ENCODE assay signal across 14 cellular contexts in genomic region chr15:44812029-44812517, GRCh38.
DNase-seq lines count a peak whose midpoint lies in the region; ATAC-seq, FAIRE-seq and TF ChIP-seq lines count a peak whose summit lies in the region.
"Had no signal": no experiment of that assay in that cellular context is flagged by ENCODE, and none has a peak within 500 bp of the region (broad histone marks: within the 10 kb centered on the region; RNA-seq: fewer than 3 reads in every experiment).

No MANE protein-coding gene starts in this region.

- H3K27ac Mint-ChIP-seq in glutamatergic neuron (ENCODE audit: unreplicated experiment): no peak overlapping the region
- H3K27ac Mint-ChIP-seq: nephron had no signal

- no peak overlapping the region for H2BK15ac ChIP-seq in H1 (ENCODE audit: low read length)

- H4K20me1 ChIP-seq in H1 (replicated peaks in 1 of 2; ENCODE audit: control insufficient read depth in 1 of 2, insufficient read depth in 2 of 2, low read length in 2 of 2): no peaks in the 10 kb centered on the region

- H2BK120ac ChIP-seq in H1 (replicated peaks; ENCODE audit: low read depth, low read length): no peak overlapping the region

- no peak overlapping the region for H3K9ac ChIP-seq in H1 (replicated peaks in 1 of 4; ENCODE audit: extremely low read depth in 1 of 4, low read depth in 3 of 4, low read length in 3 of 4)

- no peak overlapping the region for H3K4ac ChIP-seq in H1 (replicated peaks; ENCODE audit: insufficient read length, low read depth, low read length)

- H2AFZ ChIP-seq in H1 (ENCODE audit: low read length): peak overlapping the region; percentile 8; the same call in 1 of the 2 replicates

- H3K9me3 Mint-ChIP-seq in glutamatergic neuron (ENCODE audit: unreplicated experiment): no peaks in the 10 kb centered on the region
- H3K9me3 Mint-ChIP-seq: nephron had no signal

- no peak for TF ChIP-seq EP300 in H1 (IDR thresholded peaks at IDR 0.05; ENCODE audit: borderline replicate concordance in 1 of 2, low read depth in 2 of 2, low read length in 2 of 2)
- no peak for TF ChIP-seq EP300 in stomach (IDR thresholded peaks at IDR 0.05)

- TF ChIP-seq RAD21 in H1 (IDR thresholded peaks at IDR 0.05 in 1 of 2, conservative IDR thresholded peaks at IDR 0.05 in 1 of 2; ENCODE audit: low read depth in 2 of 2, low read length in 2 of 2): no peak

- no peak overlapping the region for H4K5ac ChIP-seq in H1 (ENCODE audit: insufficient read length, low read depth, low read length)

- H3K27me3 ChIP-seq in H1 (replicated peaks in 1 of 4; ENCODE audit: control insufficient read depth in 3 of 4, extremely low read depth in 1 of 4, insufficient read depth in 3 of 4, low read length in 3 of 4) (no peaks in the 10 kb centered on the region), stomach (no peaks in the 10 kb centered on the region)

- H2AK5ac ChIP-seq in H1 (ENCODE audit: low read depth, low read length): no peak overlapping the region

- intact Hi-C loops in stomach (cut with DNase I; ENCODE audit: low total_unique reads): no loop called here

- no peaks in the 10 kb centered on the region for H3K23me2 ChIP-seq in H1 (ENCODE audit: low read depth, low read length)

- H3K4me3 ChIP-seq in H1 (ENCODE audit: extremely low read depth in 1 of 4, insufficient read depth in 2 of 4, low read depth in 3 of 4, low read length in 4 of 4) (no peak overlapping the region), stomach (no peak overlapping the region)

- H3K4me2 ChIP-seq in H1 (ENCODE audit: insufficient read depth in 1 of 2, low read depth in 2 of 2, low read length in 2 of 2): no peak overlapping the region

- no peaks in the 10 kb centered on the region for H3K79me2 ChIP-seq in H1 (ENCODE audit: control insufficient read depth in 1 of 2, insufficient read depth in 2 of 2, low read length in 2 of 2)

- no peak overlapping the region for H4K91ac ChIP-seq in H1 (replicated peaks; ENCODE audit: insufficient read length, low read length)

- H3K36me3 ChIP-seq in H1 (ENCODE audit: control insufficient read depth in 2 of 4, insufficient read depth in 4 of 4, low read length in 3 of 4) (no peaks in the 10 kb centered on the region), stomach (no peaks in the 10 kb centered on the region)

- H3K4me1 Mint-ChIP-seq in glutamatergic neuron (ENCODE audit: low read depth, unreplicated experiment): no peaks in the 10 kb centered on the region
- H3K4me1 Mint-ChIP-seq: nephron had no signal

- CTCF ChIA-PET in H1 (lab: Charles Lee; ENCODE audit: partially characterized antibody): interaction anchor here (1.2 to 1.4 kb wide), 2 partner anchors 41 to 367 kb away, joined by 3 to 4 read pairs; no protein-coding TSS in a partner anchor

- H2BK5ac ChIP-seq in H1 (ENCODE audit: low read depth, low read length): no peak overlapping the region

- no peak overlapping the region for H3K4me3 Mint-ChIP-seq in glutamatergic neuron (ENCODE audit: unreplicated experiment)
- H3K4me3 Mint-ChIP-seq: nephron had no signal

- no peak overlapping the region for H2BK12ac ChIP-seq in H1 (ENCODE audit: low read depth, low read length)

- no peaks in the 10 kb centered on the region for H3K27me3 Mint-ChIP-seq in glutamatergic neuron (ENCODE audit: unreplicated experiment)

- H3K36me3 Mint-ChIP-seq in glutamatergic neuron (ENCODE audit: unreplicated experiment): no peaks in the 10 kb centered on the region

- ATAC-seq in GM21528 (IDR thresholded peaks at IDR 0.05; ENCODE audit: low FRiP score, unreplicated experiment): no peak
- no peak for ATAC-seq in GM19455 (IDR thresholded peaks at IDR 0.05; ENCODE audit: unreplicated experiment)

- H3K27ac ChIP-seq in H1 (ENCODE audit: low read depth, low read length) (no peak overlapping the region), stomach (peak overlapping the region; percentile 50 to 78 (median 69))
- H3K27ac ChIP-seq: RWPE1 had no signal

- no peaks in the 10 kb centered on the region for H3K9me3 ChIP-seq in H1 (ENCODE audit: insufficient read depth in 2 of 2, low read depth in 1 of 2, low read length in 1 of 2)
- no peaks in the 10 kb centered on the region for H3K9me3 ChIP-seq in stomach

- H3K4me1 ChIP-seq in H1 (replicated peaks in 1 of 4; ENCODE audit: control insufficient read depth in 3 of 4, insufficient read depth in 4 of 4, low read length in 3 of 4) (no peaks in the 10 kb centered on the region), stomach (peaks cover 0 to 22% (median 14%) of the 10 kb centered on the region in 4 donors)

- H4K8ac ChIP-seq in H1 (ENCODE audit: extremely low read depth, insufficient read depth, low read length): no peak overlapping the region

- TF ChIP-seq CTCF in H1 (IDR thresholded peaks at IDR 0.05; ENCODE audit: control extremely low read depth in 1 of 3, insufficient read depth in 1 of 3, low read depth in 1 of 3, low read length in 3 of 3) (no peak), stomach (IDR thresholded peaks at IDR 0.05) (no peak), glutamatergic neuron (IDR thresholded peaks at IDR 0.05; ENCODE audit: partially characterized antibody, unreplicated experiment) (no peak)

- peak; percentile 82 for DNase-seq in NCI-H1105 (lab: John Stamatoyannopoulos, UW)
- peak; percentile 99 for DNase-seq in NCI-H345 treated with DMSO at 0.1 percent for 48 hours (lab: John Stamatoyannopoulos, UW; ENCODE audit: unreplicated experiment)
- DNase-seq in H1 (ENCODE audit: low read depth in 1 of 2, low spot score in 2 of 2): no peak
- DNase-seq in stomach: peak; percentile 76
- DNase-seq in glutamatergic neuron: no peak
- DNase-seq: activated CD4-positive, alpha-beta T cell treated with anti-CD3 and anti-CD28 coated beads for 1 hour; activated effector memory CD4-positive, alpha-beta T cell treated with Interleukin-2 at 50 U/mL for 16 hours; islet precursor cell; stimulated activated CD4-positive, alpha-beta T cell treated with anti-CD3 and anti-CD28 coated beads, Interleukin-15, amount 100 ng/mL, for 24 hours had no signal

- no peak overlapping the region for H3K23ac ChIP-seq in H1 (ENCODE audit: insufficient read length)

- no peaks in the 10 kb centered on the region for H3K79me1 ChIP-seq in H1 (ENCODE audit: low read depth, low read length)

- no peak for TF ChIP-seq POLR2A in H1 (IDR thresholded peaks at IDR 0.05; ENCODE audit: control extremely low read depth in 1 of 2, low read depth in 2 of 2, low read length in 2 of 2)
- no peak for TF ChIP-seq POLR2A in stomach (IDR thresholded peaks at IDR 0.05)

- H3K14ac ChIP-seq in H1 (ENCODE audit: insufficient read length): no peak overlapping the region

- no peak overlapping the region for H2BK20ac ChIP-seq in H1 (ENCODE audit: low read length)

- POLR2A ChIA-PET in H1 (lab: Charles Lee; ENCODE audit: partially characterized antibody): no interaction called here

- no peak for FAIRE-seq in H1 (lab: Jason Lieb, UNC)
- FAIRE-seq: D721Med had no signal

- WGBS in H1 (ENCODE audit: extremely low coverage in 1 of 2, insufficient coverage in 1 of 2, insufficient read length in 1 of 2, insufficient replicate concordance in 2 of 2, low coverage in 1 of 2, low lambda C conversion rate in 2 of 2, missing lambda C conversion rate in 1 of 2), 2 experiments: 82% methylated on average over 5 of the region's 5 CpGs; no CpG with 5 or more reads in 1 of the 2 experiments
- 22 to 53% (median 33%) methylated on average over 5 of the region's 5 CpGs for WGBS in stomach, 5 donors

- no peak overlapping the region for H3K18ac ChIP-seq in H1 (ENCODE audit: extremely low read depth, low read length)

- H3K56ac ChIP-seq in H1 (replicated peaks; ENCODE audit: insufficient read length, low read depth, low read length): no peak overlapping the region

TF ChIP-seq in H1, 55 proteins besides CTCF, POLR2A, EP300 and RAD21:
- TF ChIP-seq MAFK (IDR thresholded peaks at IDR 0.05; ENCODE audit: low read depth, low read length) (no peak), SAP30 (IDR thresholded peaks at IDR 0.05; ENCODE audit: insufficient read depth, insufficient replicate concordance, low read length) (no peak), POLR2AphosphoS5 (IDR thresholded peaks at IDR 0.05; ENCODE audit: low read depth, low read length) (no peak), NANOG (IDR thresholded peaks at IDR 0.05; ENCODE audit: insufficient read depth, low read depth, low read length, poor library complexity, severe bottlenecking) (no peak)

Comparison
In these comparisons a context has a peak if more than half of its experiments do, and no peak if none do; other contexts are left out.
1. DNase-seq: peak in NCI-H1105 (single experiment), NCI-H345 treated with DMSO at 0.1 percent for 48 hours (single experiment) and stomach (single experiment); none in H1 (0 of 2) and glutamatergic neuron (single experiment).